Comparison of ENCODE assay signal across 8 cellular contexts in the genomic region with DNA sequence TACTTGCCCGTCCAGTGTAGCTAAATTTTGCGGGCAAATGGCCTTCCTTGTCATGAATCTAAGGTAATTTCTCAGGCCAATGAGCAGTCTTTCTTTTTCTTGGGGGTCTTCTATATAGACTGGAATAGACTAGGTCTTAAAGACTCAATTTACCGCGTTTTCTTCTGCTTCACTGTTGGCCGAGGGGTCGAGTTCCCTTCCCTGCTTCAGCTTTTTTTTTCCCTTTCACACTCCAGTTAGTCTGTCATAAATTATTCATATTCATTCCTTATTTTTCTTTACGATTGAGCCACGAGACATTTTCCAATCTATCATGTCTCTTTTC. TPM values are rescaled to one million over a fixed set of nuclear protein-coding genes. Genes with fewer than 3 reads are reported as not detected.
DNase-seq lines count a peak whose midpoint lies in the region; ATAC-seq and TF ChIP-seq lines count a peak whose summit lies in the region.

No MANE protein-coding gene starts in this region.

- no peaks in the 10 kb centered on the region for H3K27me3 ChIP-seq in hepatocyte

- H3K9me2 ChIP-seq in hepatocyte (replicated peaks; ENCODE audit: insufficient read depth) = no peaks in the 10 kb centered on the region

- in situ Hi-C loops in G401 (cut with HindIII; ENCODE audit: low sequenced_read_pairs) = no loop called here

- peak overlapping the region; percentile 97 for H3K4me3 Mint-ChIP-seq in stimulated activated effector memory CD8-positive, alpha-beta T cell treated with anti-CD3 and anti-CD28 coated beads, Interleukin-12 subunit alpha, Interleukin-12 subunit beta, amount 100 ng/mL, for 72 hours

- DNase-seq in DMS 273 (lab: John Stamatoyannopoulos, UW; ENCODE audit: unreplicated experiment) = peak; percentile 30
- no peak for DNase-seq in DMS 273 treated with DMSO at 0.1 percent for 48 hours (lab: John Stamatoyannopoulos, UW)
- no peak for DNase-seq in hepatocyte (ENCODE audit: low spot score)
- no peak for DNase-seq in stimulated activated effector memory CD8-positive, alpha-beta T cell treated with anti-CD3 and anti-CD28 coated beads, Interleukin-12 subunit alpha, Interleukin-12 subunit beta, amount 100 ng/mL, for 72 hours (ENCODE audit: low spot score in 2 of 2)
- DNase-seq in G401 (ENCODE audit: low spot score) = no peak
- DNase-seq in NCI-H2227 treated with DMSO at 0.1 percent for 48 hours (lab: John Stamatoyannopoulos, UW) = no peak

- ATAC-seq in stimulated activated effector memory CD8-positive, alpha-beta T cell treated with anti-CD3 and anti-CD28 coated beads, Interleukin-12 subunit alpha, Interleukin-12 subunit beta, amount 100 ng/mL, for 72 hours = no peak
- no peak for ATAC-seq in HG03097 (IDR thresholded peaks at IDR 0.05; ENCODE audit: low FRiP score, unreplicated experiment)

- H3K36me3 Mint-ChIP-seq in stimulated activated effector memory CD8-positive, alpha-beta T cell treated with anti-CD3 and anti-CD28 coated beads, Interleukin-12 subunit alpha, Interleukin-12 subunit beta, amount 100 ng/mL, for 72 hours = peaks cover 20% of the 10 kb centered on the region

- H3K36me3 ChIP-seq in hepatocyte (replicated peaks; ENCODE audit: insufficient read depth, low read depth) = no peaks in the 10 kb centered on the region

- H3K27ac Mint-ChIP-seq in stimulated activated effector memory CD8-positive, alpha-beta T cell treated with anti-CD3 and anti-CD28 coated beads, Interleukin-12 subunit alpha, Interleukin-12 subunit beta, amount 100 ng/mL, for 72 hours = peak overlapping the region; percentile 97

- peak overlapping the region; percentile 85 for H3K27ac ChIP-seq in VCaP
- H3K27ac ChIP-seq in hepatocyte = peak overlapping the region; percentile 70

- TF ChIP-seq CTCF in VCaP (conservative IDR thresholded peaks at IDR 0.05) (no peak), hepatocyte (IDR thresholded peaks at IDR 0.05; ENCODE audit: poor library complexity) (no peak)

- no peaks in the 10 kb centered on the region for H4K20me1 ChIP-seq in hepatocyte (ENCODE audit: insufficient read depth, poor library complexity, severe bottlenecking)

- H2AFZ ChIP-seq in hepatocyte = peak overlapping the region; percentile 57

- H3K4me1 ChIP-seq in hepatocyte (ENCODE audit: insufficient read depth) = peaks cover 19% of the 10 kb centered on the region

- H3K9me3 Mint-ChIP-seq in stimulated activated effector memory CD8-positive, alpha-beta T cell treated with anti-CD3 and anti-CD28 coated beads, Interleukin-12 subunit alpha, Interleukin-12 subunit beta, amount 100 ng/mL, for 72 hours = no peaks in the 10 kb centered on the region

- H3K79me2 ChIP-seq in hepatocyte = peaks cover 91% of the 10 kb centered on the region

- no peaks in the 10 kb centered on the region for H3K9me3 ChIP-seq in hepatocyte (ENCODE audit: low read depth)

- peak overlapping the region; percentile 32 for H3K4me3 ChIP-seq in hepatocyte

- peaks cover 31% of the 10 kb centered on the region for H3K4me1 Mint-ChIP-seq in stimulated activated effector memory CD8-positive, alpha-beta T cell treated with anti-CD3 and anti-CD28 coated beads, Interleukin-12 subunit alpha, Interleukin-12 subunit beta, amount 100 ng/mL, for 72 hours

- peak overlapping the region; percentile 74 for H3K4me2 ChIP-seq in hepatocyte

- 0% methylated on average over 8 of the region's 8 CpGs for WGBS in hepatocyte (ENCODE audit: low lambda C conversion rate, missing lambda C conversion rate)

RNA-seq across cellular contexts. Expression of a gene that starts 0.3 kb away (rescaled TPM):
- 50.0 and 54.1 TPM in 2 replicates for total RNA-seq in hepatocyte
- 26.0 and 33.9 TPM in 2 replicates for polyA plus RNA-seq in hepatocyte
- total RNA-seq in G401 (2014; rRNA removed; shearing (Covaris generic)) = 14.8 and 25.1 TPM in 2 replicates

RNA-seq across cellular contexts. Expression of a gene that starts 1.2 kb away (rescaled TPM):
- total RNA-seq in hepatocyte = 51.2 and 70.0 TPM in 2 replicates
- 47.3 and 56.8 TPM in 2 replicates for polyA plus RNA-seq in hepatocyte
- 2.9 and 5.8 TPM in 2 replicates for total RNA-seq in G401 (2014; rRNA removed; shearing (Covaris generic))

RNA-seq across cellular contexts. Expression of a gene that starts 12.0 kb away (rescaled TPM):
- total RNA-seq in hepatocyte = 24.7 and 30.1 TPM in 2 replicates
- polyA plus RNA-seq in hepatocyte = 9.9 and 10.0 TPM in 2 replicates
- total RNA-seq in G401 (2014; rRNA removed; shearing (Covaris generic)) = 13.8 and 16.7 TPM in 2 replicates
